8 cellular contexts compared by ENCODE assay signal in the genomic region with DNA sequence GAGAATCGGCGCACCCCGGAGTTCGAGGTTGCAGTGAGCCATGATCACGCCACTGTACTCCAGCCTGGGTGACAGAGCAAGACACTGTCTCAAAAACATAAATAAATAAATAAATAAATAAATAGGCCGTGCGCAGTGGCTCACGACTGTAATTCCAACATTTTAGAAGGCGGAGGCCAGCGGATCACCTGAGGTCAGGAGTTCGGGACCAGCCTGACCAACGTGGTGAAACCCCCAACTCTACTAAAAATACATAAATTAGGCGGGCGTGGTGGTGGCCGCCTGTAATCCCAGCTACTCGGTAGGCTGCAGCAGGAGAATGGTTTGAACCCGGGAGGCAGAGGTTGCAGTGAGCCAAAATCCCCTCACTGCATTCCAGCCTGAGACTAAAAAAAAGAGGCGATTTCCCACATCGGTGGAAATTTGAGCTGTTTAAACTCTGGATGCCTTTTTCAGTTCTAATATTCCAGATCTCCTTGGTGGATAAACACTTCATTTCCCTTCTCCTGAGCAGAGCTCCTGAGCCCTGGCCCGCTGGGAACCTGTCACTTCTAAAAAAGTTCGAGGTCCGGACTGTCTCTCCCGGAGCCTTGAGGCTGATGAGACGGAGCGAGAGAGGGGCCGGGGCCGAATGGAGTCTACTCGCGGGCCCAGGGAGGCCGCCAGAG. TPM values are rescaled to one million over a fixed set of nuclear protein-coding genes. Genes with fewer than 3 reads are reported as not detected.
A peak's percentile ranks its signal among the peaks of the same experiment; 100 is the strongest.
DNase-seq lines count a peak whose midpoint lies in the region; ATAC-seq and TF ChIP-seq lines count a peak whose summit lies in the region.

No MANE protein-coding gene starts in this region.

- peaks cover 5% of the 10 kb centered on the region for H3K27me3 Mint-ChIP-seq in T-helper 1 cell treated with Interleukin-12 subunit alpha and Interleukin-12 subunit beta and Interleukin-4 antibody, amounts not matched to agents 30 μg/mL and 1 μg/mL, for 36 hours (ENCODE audit: low read depth)
- no peaks in the 10 kb centered on the region for H3K27me3 Mint-ChIP-seq in activated CD8-positive, alpha-beta T cell treated with anti-CD3 and anti-CD28 coated beads for 36 hours

- DNase-seq in T-helper 1 cell (no peak), substantia nigra (lab: John Stamatoyannopoulos, UW) (peak in 1 of 49 donors; percentile 83), NCI-H774 (lab: John Stamatoyannopoulos, UW) (no peak)
- DNase-seq in activated CD8-positive, alpha-beta T cell treated with anti-CD3 and anti-CD28 coated beads for 36 hours, result peak; percentile 17

- peak overlapping the region; percentile 90 for H3K4me3 Mint-ChIP-seq in T-helper 1 cell treated with Interleukin-12 subunit alpha and Interleukin-12 subunit beta and Interleukin-4 antibody, amounts not matched to agents 30 μg/mL and 1 μg/mL, for 36 hours
- peak overlapping the region; percentile 93 for H3K4me3 Mint-ChIP-seq in activated CD8-positive, alpha-beta T cell treated with anti-CD3 and anti-CD28 coated beads for 36 hours

- H3K9me3 Mint-ChIP-seq in T-helper 1 cell treated with Interleukin-12 subunit alpha and Interleukin-12 subunit beta and Interleukin-4 antibody, amounts not matched to agents 30 μg/mL and 1 μg/mL, for 36 hours, result no peaks in the 10 kb centered on the region
- no peaks in the 10 kb centered on the region for H3K9me3 Mint-ChIP-seq in activated CD8-positive, alpha-beta T cell treated with anti-CD3 and anti-CD28 coated beads for 36 hours

- ATAC-seq in activated CD8-positive, alpha-beta T cell treated with anti-CD3 and anti-CD28 coated beads for 36 hours, result no peak
- no peak for ATAC-seq in GM18861 (IDR thresholded peaks at IDR 0.05; ENCODE audit: unreplicated experiment)
- ATAC-seq in HG03095 (IDR thresholded peaks at IDR 0.05; ENCODE audit: unreplicated experiment), result no peak

- H3K4me3 ChIP-seq in iPS-18c (ENCODE audit: insufficient read depth, low read depth, low read length), result peak overlapping the region; percentile 75

- TF ChIP-seq CTCF in activated CD8-positive, alpha-beta T cell treated with anti-CD3 and anti-CD28 coated beads for 36 hours (IDR thresholded peaks at IDR 0.05), result peak; percentile 91

- peak overlapping the region; percentile 82 for H3K27ac ChIP-seq in substantia nigra (ENCODE audit: low read depth, low read length, poor library complexity, severe bottlenecking)

- H3K36me3 Mint-ChIP-seq in T-helper 1 cell treated with Interleukin-12 subunit alpha and Interleukin-12 subunit beta and Interleukin-4 antibody, amounts not matched to agents 30 μg/mL and 1 μg/mL, for 36 hours (ENCODE audit: low read depth), result peaks cover 29% of the 10 kb centered on the region
- H3K36me3 Mint-ChIP-seq in activated CD8-positive, alpha-beta T cell treated with anti-CD3 and anti-CD28 coated beads for 36 hours (ENCODE audit: low read depth), result peaks cover 36% of the 10 kb centered on the region

- H3K9me3 ChIP-seq in iPS-18c (ENCODE audit: control insufficient read depth, insufficient read depth, low read length), result peaks cover 2% of the 10 kb centered on the region

- CTCF ChIA-PET in activated CD8-positive, alpha-beta T cell treated with anti-CD3 and anti-CD28 coated beads for 36 hours (lab: Charles Lee), result interaction anchor here (0.7 to 15.2 kb wide), 35 partner anchors 9 to 240 kb away, joined by 3 to 143 read pairs (median 5); a partner anchor contains a TSS

- POLR2A ChIA-PET in activated CD8-positive, alpha-beta T cell treated with anti-CD3 and anti-CD28 coated beads for 36 hours (lab: Charles Lee), result interaction anchor here (0.6 to 9.1 kb wide), 25 partner anchors 9 to 233 kb away, joined by 3 to 107 read pairs (median 4); a partner anchor contains a TSS

- H3K27ac Mint-ChIP-seq in T-helper 1 cell treated with Interleukin-12 subunit alpha and Interleukin-12 subunit beta and Interleukin-4 antibody, amounts not matched to agents 30 μg/mL and 1 μg/mL, for 36 hours, result peak overlapping the region; percentile 97
- H3K27ac Mint-ChIP-seq in activated CD8-positive, alpha-beta T cell treated with anti-CD3 and anti-CD28 coated beads for 36 hours, result peak overlapping the region; percentile 98

- intact Hi-C loops in activated CD8-positive, alpha-beta T cell treated with anti-CD3 and anti-CD28 coated beads for 36 hours (cut with micrococcal nuclease), result loop anchor here (2.0 kb wide), 2 partner anchors 85 to 149 kb away; a partner anchor contains a TSS

- peaks cover 35% of the 10 kb centered on the region for H3K4me1 Mint-ChIP-seq in T-helper 1 cell treated with Interleukin-12 subunit alpha and Interleukin-12 subunit beta and Interleukin-4 antibody, amounts not matched to agents 30 μg/mL and 1 μg/mL, for 36 hours (ENCODE audit: low read depth)
- peaks cover 40% of the 10 kb centered on the region for H3K4me1 Mint-ChIP-seq in activated CD8-positive, alpha-beta T cell treated with anti-CD3 and anti-CD28 coated beads for 36 hours (ENCODE audit: low read depth)

RNA-seq across cellular contexts. Expression of a gene that starts 2.0 kb away (rescaled TPM):
- 100 to 1,000 TPM; 251 to 253 TPM for total RNA-seq in activated CD8-positive, alpha-beta T cell treated with anti-CD3 and anti-CD28 coated beads for 36 hours

RNA-seq across cellular contexts. Expression of a gene that starts 25.0 kb away (rescaled TPM):
- total RNA-seq in activated CD8-positive, alpha-beta T cell treated with anti-CD3 and anti-CD28 coated beads for 36 hours, result 10 to 100 TPM in 1 of 2 experiments, 1 to 10 TPM in 1; 9.3 to 10.4 TPM

RNA-seq across cellular contexts. Expression of a gene that starts 27.1 kb away (rescaled TPM):
- 10 to 100 TPM; 14.1 to 15.7 TPM for total RNA-seq in activated CD8-positive, alpha-beta T cell treated with anti-CD3 and anti-CD28 coated beads for 36 hours

RNA-seq across cellular contexts. Expression of a gene that starts 38.8 kb away (rescaled TPM):
- 10 to 100 TPM; 71.8 to 76.4 TPM for total RNA-seq in activated CD8-positive, alpha-beta T cell treated with anti-CD3 and anti-CD28 coated beads for 36 hours

RNA-seq across cellular contexts. Expression of a gene that starts 57.8 kb away (rescaled TPM):
- under 1 TPM; 0.20 to 0.36 TPM for total RNA-seq in activated CD8-positive, alpha-beta T cell treated with anti-CD3 and anti-CD28 coated beads for 36 hours
